In the genomic region with DNA sequence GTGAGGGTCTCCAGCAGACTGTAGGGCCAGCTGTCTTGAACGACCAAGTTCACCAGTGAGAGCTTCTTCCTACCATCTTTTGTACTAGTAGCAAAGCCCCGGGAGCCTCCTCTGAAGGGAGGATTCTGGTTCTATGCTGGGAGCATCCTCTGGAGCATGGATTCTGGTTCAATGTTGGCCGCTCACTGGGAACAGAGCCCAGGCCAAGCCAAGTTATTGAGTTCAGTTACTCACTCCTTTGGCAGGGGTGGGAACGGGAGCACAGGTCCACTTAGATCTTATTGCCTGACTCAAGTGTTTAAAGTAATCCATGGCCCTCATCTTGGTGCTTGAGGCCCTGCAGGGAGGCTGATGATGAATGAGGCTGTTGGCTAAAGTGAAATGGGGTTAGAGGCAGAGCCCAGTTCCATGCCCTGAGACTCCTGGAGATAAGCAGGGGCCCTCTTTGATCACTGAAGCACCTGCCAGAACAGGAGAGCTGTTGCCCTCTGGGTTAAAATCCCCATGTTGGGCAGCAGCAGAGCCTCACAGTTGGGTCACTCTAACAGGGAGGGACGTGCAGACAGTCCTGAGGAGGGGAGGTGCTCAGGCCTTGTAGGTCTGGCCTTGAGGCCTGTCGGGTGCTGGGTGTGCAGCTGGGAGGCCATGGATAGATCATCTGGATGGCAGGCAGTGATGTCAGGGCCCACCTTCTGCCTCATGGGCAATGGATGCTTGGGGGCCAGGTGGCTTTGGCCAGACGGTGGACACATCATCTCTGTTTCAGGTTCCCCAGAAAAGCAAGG, we compare ENCODE assay signal across 22 cellular contexts.
"Had no signal": no experiment of that assay in that cellular context is flagged by ENCODE, and none has a peak within 500 bp of the region (broad histone marks: within the 10 kb centered on the region; RNA-seq: fewer than 3 reads in every experiment).

No MANE protein-coding gene starts in this region.

- H3K4me1 Mint-ChIP-seq: immature natural killer cell; memory B cell; naive thymus-derived CD8-positive, alpha-beta T cell; stimulated activated naive B cell treated with anti-CD40 and anti-IgM and Interleukin-4, amounts not matched to agents 10 μg/mL and 1 μg/mL and 100 μg/mL, for 72 hours had no signal

- H3K4me3 Mint-ChIP-seq: immature natural killer cell; memory B cell; naive thymus-derived CD8-positive, alpha-beta T cell; nephron; neural crest cell; stimulated activated naive B cell treated with anti-CD40 and anti-IgM and Interleukin-4, amounts not matched to agents 10 μg/mL and 1 μg/mL and 100 μg/mL, for 72 hours; type B pancreatic cell had no signal

- H3K79me2 ChIP-seq: parathyroid adenoma had no signal

- H3K9me3 Mint-ChIP-seq: immature natural killer cell; memory B cell; naive thymus-derived CD8-positive, alpha-beta T cell; nephron; neural crest cell; stimulated activated naive B cell treated with anti-CD40 and anti-IgM and Interleukin-4, amounts not matched to agents 10 μg/mL and 1 μg/mL and 100 μg/mL, for 72 hours; type B pancreatic cell had no signal

- H3K4me1 ChIP-seq: left ventricle myocardium inferior, parathyroid adenoma, psoas muscle, right lobe of liver, stomach, testis, thyroid gland had no signal

- H3K27me3 Mint-ChIP-seq: memory B cell; naive thymus-derived CD8-positive, alpha-beta T cell; stimulated activated naive B cell treated with anti-CD40 and anti-IgM and Interleukin-4, amounts not matched to agents 10 μg/mL and 1 μg/mL and 100 μg/mL, for 72 hours had no signal

- H3K36me3 ChIP-seq: left ventricle myocardium inferior, right lobe of liver, stomach, thyroid gland had no signal

- H3K27me3 ChIP-seq: right lobe of liver, stomach, testis, thyroid gland had no signal

- H3K9me3 ChIP-seq: left ventricle myocardium inferior, psoas muscle, right lobe of liver, stomach, testis, thyroid gland had no signal

- H3K4me2 ChIP-seq: smooth muscle cell had no signal

- H3K4me3 ChIP-seq: left ventricle myocardium inferior, psoas muscle, right lobe of liver, smooth muscle cell, stomach, testis, thyroid gland had no signal

- DNase-seq: hypothalamus; immature natural killer cell; left ventricle myocardium inferior; naive thymus-derived CD8-positive, alpha-beta T cell; nucleus accumbens; psoas muscle; right lobe of liver; stimulated activated CD4-positive, alpha-beta T cell treated with anti-CD3 and anti-CD28 coated beads, Interleukin-1b, Interleukin-23, amount 100 ng/mL, for 48 hours; stimulated activated CD4-positive, alpha-beta T cell treated with anti-CD3 and anti-CD28 coated beads, Interleukin-2, amount 100 ng/mL, for 48 hours; stimulated activated CD4-positive, alpha-beta T cell treated with anti-CD3 and anti-CD28 coated beads, Interleukin-4, amount 100 ng/mL, for 4 hours; stimulated activated CD8-positive, alpha-beta memory T cell treated with anti-CD3 and anti-CD28 coated beads, Interleukin-4, amount 100 ng/mL, for 48 hours; stimulated activated naive B cell treated with anti-CD40 and anti-IgM and Interleukin-4, amounts not matched to agents 10 μg/mL and 1 μg/mL and 100 μg/mL, for 72 hours; stimulated activated naive CD8-positive, alpha-beta T cell treated with anti-CD3 and anti-CD28 coated beads, Interleukin-15, Interleukin-2, amounts not matched to agents 100 U/mL and 50 U/mL, for 24 hours; stomach; testis; thyroid gland had no signal

- ATAC-seq: naive thymus-derived CD8-positive, alpha-beta T cell; psoas muscle; right lobe of liver; stimulated activated naive B cell treated with anti-CD40 and anti-IgM and Interleukin-4, amounts not matched to agents 10 μg/mL and 1 μg/mL and 100 μg/mL, for 72 hours; stimulated activated naive CD8-positive, alpha-beta T cell treated with anti-CD3 and anti-CD28 coated beads, Interleukin-15, Interleukin-2, amounts not matched to agents 100 U/mL and 50 U/mL, for 24 hours had no signal

- H3K36me3 Mint-ChIP-seq: immature natural killer cell; memory B cell; naive thymus-derived CD8-positive, alpha-beta T cell; stimulated activated naive B cell treated with anti-CD40 and anti-IgM and Interleukin-4, amounts not matched to agents 10 μg/mL and 1 μg/mL and 100 μg/mL, for 72 hours; type B pancreatic cell had no signal

- H3K27ac ChIP-seq: left ventricle myocardium inferior, parathyroid adenoma, psoas muscle, right lobe of liver, stomach, testis, thyroid gland had no signal

- H3K9ac ChIP-seq: parathyroid adenoma had no signal

- H3K27ac Mint-ChIP-seq: immature natural killer cell; memory B cell; naive thymus-derived CD8-positive, alpha-beta T cell; nephron; stimulated activated naive B cell treated with anti-CD40 and anti-IgM and Interleukin-4, amounts not matched to agents 10 μg/mL and 1 μg/mL and 100 μg/mL, for 72 hours; type B pancreatic cell had no signal
